1 cellular context compared by ENCODE assay signal in the genomic region with DNA sequence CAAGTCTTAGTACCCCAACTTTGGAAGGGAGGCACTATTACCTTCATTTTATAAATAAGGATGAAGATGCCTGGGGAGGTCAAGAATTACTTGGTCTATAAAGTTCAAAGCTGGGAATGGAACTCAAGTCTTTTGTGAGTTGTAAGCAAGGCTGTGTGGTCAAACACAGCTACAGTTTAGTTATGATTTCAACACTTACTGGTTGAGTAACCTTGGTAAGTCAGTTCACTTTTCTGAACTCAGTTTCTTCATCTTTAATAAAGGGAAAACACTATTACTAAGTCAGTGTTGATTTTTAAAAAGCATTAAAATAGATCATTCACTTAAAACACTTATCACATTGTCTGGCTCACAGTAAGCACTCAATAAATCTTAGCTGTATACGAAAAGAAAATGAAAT.
TF ChIP-seq lines count a peak whose summit lies in the region.

No MANE protein-coding gene starts in this region.

TF ChIP-seq in IMR-90, 13 proteins besides CTCF, POLR2A, EP300 and RAD21 (continued from another document):
- TF ChIP-seq USF2 (IDR thresholded peaks at IDR 0.05; ENCODE audit: low read depth, low read length) = no peak
